ENCODE assay signal across 11 cellular contexts in the genomic region with DNA sequence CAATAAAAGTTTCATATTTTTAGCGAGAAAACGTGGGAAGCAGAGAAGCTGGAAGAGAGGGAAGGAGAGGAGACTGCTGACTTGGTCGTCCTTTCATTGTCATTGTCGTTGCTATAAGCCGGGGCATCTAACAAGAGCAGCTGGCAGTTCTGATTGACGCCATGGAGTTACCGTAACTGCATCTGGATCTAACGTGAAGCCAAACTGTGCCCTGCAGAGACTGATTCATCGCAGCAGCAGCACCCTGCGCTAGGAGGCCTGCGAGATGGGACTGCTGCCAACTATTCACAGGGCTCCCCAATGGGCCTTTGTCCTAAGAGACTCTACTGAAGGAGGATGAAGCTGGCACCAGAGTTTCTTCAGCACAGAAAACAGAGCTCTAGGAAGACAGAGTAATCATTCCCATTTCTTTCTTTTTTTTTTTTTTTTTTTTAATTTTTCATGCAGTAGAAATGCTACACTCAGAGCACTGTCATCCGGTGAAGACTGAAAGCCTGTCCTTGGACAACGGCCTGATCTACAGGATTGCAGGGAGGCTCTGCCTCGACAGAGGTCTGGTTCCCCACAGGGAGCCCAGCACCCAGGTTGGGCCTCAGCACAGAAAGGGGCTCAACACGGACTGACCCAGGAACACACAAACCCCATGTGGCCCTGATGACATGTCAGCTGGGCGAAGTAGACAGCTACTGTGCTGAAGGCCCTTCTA. TPM values are rescaled to one million over a fixed set of nuclear protein-coding genes. Genes with fewer than 3 reads are reported as not detected.
DNase-seq lines count a peak whose midpoint lies in the region; ATAC-seq, FAIRE-seq and TF ChIP-seq lines count a peak whose summit lies in the region.
"Had no signal": no experiment of that assay in that cellular context is flagged by ENCODE, and none has a peak within 500 bp of the region (broad histone marks: within the 10 kb centered on the region; RNA-seq: fewer than 3 reads in every experiment).

No MANE protein-coding gene starts in this region.

- H3K9me3 ChIP-seq in heart left ventricle = no peaks in the 10 kb centered on the region
- no peaks in the 10 kb centered on the region for H3K9me3 ChIP-seq in right atrium auricular region
- no peaks in the 10 kb centered on the region for H3K9me3 ChIP-seq in SK-N-MC (ENCODE audit: low read depth, low read length)

- intact Hi-C loops in heart left ventricle (cut with DNase I) = loop anchor here in 1 of 10 donors (10.0 kb wide), 1 partner anchor 96 kb away; no protein-coding TSS in a partner anchor
- intact Hi-C loops in left ventricle myocardium superior (cut with micrococcal nuclease) = no loop called here

- TF ChIP-seq POLR2A in heart left ventricle (IDR thresholded peaks at IDR 0.05) = no peak

- peak in 2 of 5 donors; percentile 62 to 85 for DNase-seq in heart left ventricle
- no peak for DNase-seq in right atrium auricular region (ENCODE audit: low spot score)
- no peak for DNase-seq in SK-N-MC (ENCODE audit: low read depth, low spot score)
- peak; percentile 35 for DNase-seq in left ventricle myocardium superior
- peak; percentile 85 for DNase-seq in urothelium cell line (ENCODE audit: low spot score)
- DNase-seq in NCI-H82 (lab: John Stamatoyannopoulos, UW) = no peak
- DNase-seq in activated CD8-positive, alpha-beta memory T cell treated with anti-CD3 and anti-CD28 coated beads, Interleukin-2, amount 50 U/mL, for 48 hours = no peak
- DNase-seq: activated T-cell treated with anti-CD3 and anti-CD28 coated beads, Interleukin-2, amount 50 U/mL, for 72 hours; AML-193; effector CD4-positive, alpha-beta T cell had no signal

- 63 to 69% (median 67%) methylated on average over 15 to 16 of the region's 16 CpGs for WGBS in heart left ventricle, 4 donors

- H3K4me1 ChIP-seq in heart left ventricle (peaks cover 0 to 25% (median 9%) of the 10 kb centered on the region in 12 donors), right atrium auricular region (peaks cover 0 to 17% of the 10 kb centered on the region in 2 donors)

- TF ChIP-seq CTCF in heart left ventricle (IDR thresholded peaks at IDR 0.05) = no peak
- TF ChIP-seq CTCF in right atrium auricular region (IDR thresholded peaks at IDR 0.05) = no peak

- ATAC-seq in heart left ventricle = peak in 3 of 4 donors; percentile 19 to 81 (median 77)
- ATAC-seq in left ventricle myocardium superior = peak; percentile 56
- no peak for ATAC-seq in GM21717 (IDR thresholded peaks at IDR 0.05; ENCODE audit: unreplicated experiment)
- ATAC-seq: activated T-cell treated with anti-CD3 and anti-CD28 coated beads, Interleukin-2, amount 50 U/mL, for 72 hours had no signal

- no peak overlapping the region for H3K9ac ChIP-seq in SK-N-MC (ENCODE audit: insufficient read length)

- H3K27ac ChIP-seq in heart left ventricle (peak overlapping the region in 3 of 12 donors; percentile 44 to 69 (median 62)), right atrium auricular region (no peak overlapping the region), SK-N-MC (peak overlapping the region; percentile 7; the same call in 1 of the 2 replicates)

- H3K36me3 ChIP-seq in heart left ventricle = peaks cover 0 to 5% (median 0%) of the 10 kb centered on the region in 9 donors
- peaks cover 11% of the 10 kb centered on the region for H3K36me3 ChIP-seq in right atrium auricular region
- no peaks in the 10 kb centered on the region for H3K36me3 ChIP-seq in SK-N-MC (ENCODE audit: insufficient read depth, low read length)

- H3K27me3 ChIP-seq in heart left ventricle (no peaks in the 10 kb centered on the region), right atrium auricular region (no peaks in the 10 kb centered on the region)

- H3K4me3 ChIP-seq in heart left ventricle (no peak overlapping the region), right atrium auricular region (no peak overlapping the region), SK-N-MC (no peak overlapping the region)

- FAIRE-seq in urothelium cell line (lab: Jason Lieb, UNC) = peak; percentile 63

RNA-seq across cellular contexts. Expression of gene RETREG1, which starts 47.8 kb away (rescaled TPM):
- 100 to 1,000 TPM in 8 of 9 donors, 10 to 100 TPM in 1; 80.3 to 219 (median 173) TPM for total RNA-seq in heart left ventricle
- 100 to 1,000 TPM in 1 of 2 donors, 10 to 100 TPM in 1; 24.5 to 110 TPM for polyA plus RNA-seq in heart left ventricle
- total RNA-seq in right atrium auricular region = 100 to 1,000 TPM; 102 to 180 TPM
- total RNA-seq in left ventricle myocardium superior = 202 TPM

Comparison
In these comparisons a context has a peak if more than half of its experiments do, and no peak if none do; other contexts are left out.
1. DNase-seq: peak in left ventricle myocardium superior (single experiment) and urothelium cell line (single experiment); none in right atrium auricular region (single experiment), SK-N-MC (single experiment), NCI-H82 (single experiment) and activated CD8-positive, alpha-beta memory T cell treated with anti-CD3 and anti-CD28 coated beads, Interleukin-2, amount 50 U/mL, for 48 hours (single experiment).